In the genomic region with DNA sequence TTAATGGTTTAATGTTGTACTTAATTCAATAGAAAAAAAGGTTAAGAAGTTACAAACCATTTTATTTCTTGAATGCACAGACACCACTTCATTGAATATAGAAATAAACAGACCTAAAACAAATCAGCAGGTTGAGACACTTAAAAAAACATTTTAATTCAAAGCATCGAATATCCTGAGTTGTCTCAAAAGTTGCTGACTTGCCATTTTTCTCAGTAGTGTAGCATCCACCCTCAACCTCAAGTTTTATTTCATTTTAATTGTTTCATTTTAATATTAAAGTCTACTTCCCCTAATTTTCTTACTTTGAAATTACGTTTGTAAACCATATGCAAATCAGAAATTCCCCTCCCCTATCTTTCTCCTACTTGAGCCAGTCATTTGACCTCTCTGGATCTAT, we compare ENCODE assay signal across 18 cellular contexts. TPM values are rescaled to one million over a fixed set of nuclear protein-coding genes. Genes with fewer than 3 reads are reported as not detected.
DNase-seq lines count a peak whose midpoint lies in the region; ATAC-seq and TF ChIP-seq lines count a peak whose summit lies in the region.
"Had no signal": no experiment of that assay in that cellular context is flagged by ENCODE, and none has a peak within 500 bp of the region (broad histone marks: within the 10 kb centered on the region; RNA-seq: fewer than 3 reads in every experiment).

No MANE protein-coding gene starts in this region.

- H3K4me3 Mint-ChIP-seq in GM23338 (no peak overlapping the region), glutamatergic neuron (ENCODE audit: unreplicated experiment) (peak overlapping the region; percentile 13)
- H3K4me3 Mint-ChIP-seq in dendritic cell treated with granulocyte-macrophage colony-stimulating factor and Interleukin-4, amounts not matched to agents 40 ng/mL and 50 ng/mL, for 4 days = no peak overlapping the region
- H3K4me3 Mint-ChIP-seq: B cell; CD4-positive, CD25-positive, alpha-beta regulatory T cell; CD8-positive, alpha-beta T cell; H9; HFFc6 had no signal

- POLR2A ChIA-PET in IMR-90 (lab: Charles Lee; ENCODE audit: unreplicated experiment) = interaction anchor here (0.5 kb wide), 1 partner anchor 170 kb away, joined by 3 read pairs; no protein-coding TSS in a partner anchor

- H2AFZ ChIP-seq in GM23338 (peak overlapping the region; percentile 44; the same call in 1 of the 2 replicates), IMR-90 (replicated peaks; ENCODE audit: low read length, poor library complexity) (no peak overlapping the region)

- H3K4me1 ChIP-seq in GM23338 (ENCODE audit: insufficient read depth) = peaks cover 5% of the 10 kb centered on the region; the same call in 1 of the 2 replicates
- peaks cover 2% of the 10 kb centered on the region; the same call in 1 of the 2 replicates for H3K4me1 ChIP-seq in IMR-90 (ENCODE audit: control insufficient read depth, insufficient read depth, low read length)
- H3K4me1 ChIP-seq in upper lobe of left lung = peaks cover 0 to 4% (median 0%) of the 10 kb centered on the region in 4 donors

- peaks cover 3% of the 10 kb centered on the region; the same call in 2 of the 3 replicates for H3K9me3 Mint-ChIP-seq in GM23338
- H3K9me3 Mint-ChIP-seq in dendritic cell treated with granulocyte-macrophage colony-stimulating factor and Interleukin-4, amounts not matched to agents 40 ng/mL and 50 ng/mL, for 4 days = no peaks in the 10 kb centered on the region
- H3K9me3 Mint-ChIP-seq in glutamatergic neuron (ENCODE audit: unreplicated experiment) = peaks cover 3% of the 10 kb centered on the region
- H3K9me3 Mint-ChIP-seq: CD8-positive, alpha-beta T cell; H9; HFFc6 had no signal

- no peak overlapping the region for H4K5ac ChIP-seq in IMR-90 (ENCODE audit: low read depth, low read length)

- H4K8ac ChIP-seq in IMR-90 (ENCODE audit: low read depth in 2 of 2, low read length in 2 of 2) = no peak overlapping the region

- H3K27me3 Mint-ChIP-seq in GM23338 (ENCODE audit: insufficient read depth, low read depth, poor library complexity) (no peaks in the 10 kb centered on the region), glutamatergic neuron (ENCODE audit: unreplicated experiment) (no peaks in the 10 kb centered on the region)
- H3K27me3 Mint-ChIP-seq in dendritic cell treated with granulocyte-macrophage colony-stimulating factor and Interleukin-4, amounts not matched to agents 40 ng/mL and 50 ng/mL, for 4 days = peaks cover 6% of the 10 kb centered on the region
- H3K27me3 Mint-ChIP-seq: B cell had no signal

- intact Hi-C loops in IMR-90 (cut with micrococcal nuclease) = no loop called here
- intact Hi-C loops in dendritic cell treated with granulocyte-macrophage colony-stimulating factor and Interleukin-4, amounts not matched to agents 40 ng/mL and 50 ng/mL, for 4 days (cut with micrococcal nuclease) = no loop called here

- no peak overlapping the region for H2BK5ac ChIP-seq in IMR-90 (ENCODE audit: low read depth, low read length, poor library complexity, severe bottlenecking)

- no peak for TF ChIP-seq CTCF in GM23338 (conservative IDR thresholded peaks at IDR 0.05; ENCODE audit: low read depth in 2 of 2)
- no peak for TF ChIP-seq CTCF in IMR-90 (conservative IDR thresholded peaks at IDR 0.05; ENCODE audit: low read depth, low read length)
- TF ChIP-seq CTCF in glutamatergic neuron (IDR thresholded peaks at IDR 0.05; ENCODE audit: partially characterized antibody, unreplicated experiment) = no peak
- TF ChIP-seq CTCF in upper lobe of left lung (IDR thresholded peaks at IDR 0.05) = no peak

- H3F3A ChIP-seq in GM23338 (replicated peaks; ENCODE audit: low read depth) = no peaks in the 10 kb centered on the region

- H3K36me3 ChIP-seq in GM23338 (ENCODE audit: insufficient read depth) (no peaks in the 10 kb centered on the region), IMR-90 (ENCODE audit: control insufficient read depth, insufficient read depth, low read length) (no peaks in the 10 kb centered on the region), upper lobe of left lung (no peaks in the 10 kb centered on the region)
- H3K36me3 ChIP-seq: BLaER1 had no signal

- no peak for TF ChIP-seq POLR2A in IMR-90 (IDR thresholded peaks at IDR 0.05; ENCODE audit: low read depth, low read length)
- TF ChIP-seq POLR2A in upper lobe of left lung (IDR thresholded peaks at IDR 0.05) = no peak

- H4K91ac ChIP-seq in IMR-90 (ENCODE audit: insufficient read depth, low read depth, low read length) = no peak overlapping the region

- H3K79me2 ChIP-seq in GM23338 (replicated peaks; ENCODE audit: insufficient read depth) = no peaks in the 10 kb centered on the region

- dilution Hi-C loops in IMR-90 (cut with HindIII; ENCODE audit: low sequenced_read_pairs, unreplicated experiment) = no loop called here

- H3K27ac Mint-ChIP-seq in GM23338 = no peak overlapping the region
- H3K27ac Mint-ChIP-seq in dendritic cell treated with granulocyte-macrophage colony-stimulating factor and Interleukin-4, amounts not matched to agents 40 ng/mL and 50 ng/mL, for 4 days = peak overlapping the region; percentile 4
- peak overlapping the region; percentile 76 for H3K27ac Mint-ChIP-seq in glutamatergic neuron (ENCODE audit: unreplicated experiment)
- H3K27ac Mint-ChIP-seq: B cell; CD4-positive, CD25-positive, alpha-beta regulatory T cell; CD8-positive, alpha-beta T cell; HFFc6 had no signal

- no peak overlapping the region for H2AK5ac ChIP-seq in IMR-90 (ENCODE audit: low read depth, low read length)

- no peaks in the 10 kb centered on the region for H3K36me3 Mint-ChIP-seq in GM23338 (ENCODE audit: low read depth)
- H3K36me3 Mint-ChIP-seq in dendritic cell treated with granulocyte-macrophage colony-stimulating factor and Interleukin-4, amounts not matched to agents 40 ng/mL and 50 ng/mL, for 4 days (ENCODE audit: low read depth) = peaks cover under 1% of the 10 kb centered on the region
- no peaks in the 10 kb centered on the region for H3K36me3 Mint-ChIP-seq in glutamatergic neuron (ENCODE audit: unreplicated experiment)
- H3K36me3 Mint-ChIP-seq: CD4-positive, CD25-positive, alpha-beta regulatory T cell; CD8-positive, alpha-beta T cell had no signal

- H3K9me3 ChIP-seq in IMR-90 (ENCODE audit: control insufficient read depth, insufficient read depth, low read length) (no peaks in the 10 kb centered on the region), upper lobe of left lung (no peaks in the 10 kb centered on the region)
- H3K9me3 ChIP-seq: BLaER1, Caco-2 had no signal

- in situ Hi-C loops in IMR-90 (cut with MboI; ENCODE audit: low sequenced_read_pairs) = loop anchor here (25.0 kb wide), 1 partner anchor 434 kb away; no protein-coding TSS in a partner anchor

- DNase-seq in GM23338 (ENCODE audit: low spot score) (no peak), IMR-90 (no peak), glutamatergic neuron (no peak), upper lobe of left lung (no peak), NCI-H1092 treated with DMSO at 0.1 percent for 48 hours (lab: John Stamatoyannopoulos, UW) (no peak)
- DNase-seq: Caco-2; CD4-positive, CD25-positive, alpha-beta regulatory T cell; CD8-positive, alpha-beta T cell; DMS153; DND-41; H9; HFFc6 had no signal

- no peaks in the 10 kb centered on the region for H3K79me1 ChIP-seq in IMR-90 (ENCODE audit: low read depth in 1 of 2, low read length in 2 of 2)

- H3K9me1 ChIP-seq in IMR-90 (ENCODE audit: insufficient read depth, low read length) = no peaks in the 10 kb centered on the region

- no peak overlapping the region for H2BK15ac ChIP-seq in IMR-90 (ENCODE audit: low read depth, low read length)

- H4K20me1 ChIP-seq in GM23338 (replicated peaks; ENCODE audit: insufficient read depth) = no peaks in the 10 kb centered on the region
- no peaks in the 10 kb centered on the region for H4K20me1 ChIP-seq in IMR-90 (ENCODE audit: insufficient read depth, low read length)
- H4K20me1 ChIP-seq: BLaER1 had no signal

- H3K4me3 ChIP-seq in GM23338 (no peak overlapping the region), IMR-90 (ENCODE audit: insufficient read depth, low read depth, low read length) (no peak overlapping the region), upper lobe of left lung (no peak overlapping the region)
- H3K4me3 ChIP-seq: BLaER1 had no signal

- no peak overlapping the region for H2AK9ac ChIP-seq in IMR-90 (replicated peaks; ENCODE audit: low read depth, low read length, poor library complexity)

- no peak overlapping the region for H3K27ac ChIP-seq in GM23338 (ENCODE audit: low read depth)
- H3K27ac ChIP-seq in IMR-90 (ENCODE audit: insufficient read depth, low read length) = no peak overlapping the region
- H3K27ac ChIP-seq in upper lobe of left lung = no peak overlapping the region
- H3K27ac ChIP-seq: BLaER1, C4-2B had no signal

- peaks cover 9% of the 10 kb centered on the region for H3K4me1 Mint-ChIP-seq in GM23338
- H3K4me1 Mint-ChIP-seq in dendritic cell treated with granulocyte-macrophage colony-stimulating factor and Interleukin-4, amounts not matched to agents 40 ng/mL and 50 ng/mL, for 4 days (ENCODE audit: low read depth) = no peaks in the 10 kb centered on the region
- peaks cover 20% of the 10 kb centered on the region for H3K4me1 Mint-ChIP-seq in glutamatergic neuron (ENCODE audit: low read depth, unreplicated experiment)

- TF ChIP-seq EP300 in upper lobe of left lung (IDR thresholded peaks at IDR 0.05) = no peak

- BruUV-seq in IMR-90 (replicated peaks; lab: Mats Ljungman, UMichigan) = no TSS peak

- no peak overlapping the region for H3K56ac ChIP-seq in IMR-90 (ENCODE audit: extremely low read depth, insufficient read depth, low read length)

- no peak for ATAC-seq in GM23338
- no peak for ATAC-seq in IMR-90 (ENCODE audit: low read depth)
- ATAC-seq in upper lobe of left lung (ENCODE audit: low FRiP score in 2 of 2) = no peak
- no peak for ATAC-seq in GM21447 (IDR thresholded peaks at IDR 0.05; ENCODE audit: unreplicated experiment)
- no peak for ATAC-seq in GM21576 (IDR thresholded peaks at IDR 0.05; ENCODE audit: unreplicated experiment)
- ATAC-seq: CD8-positive, alpha-beta T cell had no signal

- H2BK120ac ChIP-seq in IMR-90 (ENCODE audit: low read depth, low read length) = no peak overlapping the region

- CTCF ChIA-PET in IMR-90 (lab: Yijun Ruan, JAX) = no interaction called here

- H3K4ac ChIP-seq in IMR-90 (ENCODE audit: low read depth, low read length) = no peak overlapping the region

- no CpG with 5 or more reads among the region's 2 CpGs for WGBS in IMR-90 (ENCODE audit: extremely low coverage in 2 of 2, insufficient read length in 1 of 2), 2 experiments
- WGBS in upper lobe of left lung, 2 donors = 73 to 78% methylated on average over 2 of the region's 2 CpGs

- no peak overlapping the region for H3K18ac ChIP-seq in IMR-90 (ENCODE audit: low read depth, low read length)

- H3K14ac ChIP-seq in IMR-90 (replicated peaks; ENCODE audit: low read depth, low read length) = no peak overlapping the region

- H3K23ac ChIP-seq in IMR-90 (ENCODE audit: low read depth, low read length) = no peak overlapping the region

- TF ChIP-seq RAD21 in IMR-90 (IDR thresholded peaks at IDR 0.05; ENCODE audit: low read length) = no peak

- H3K9ac ChIP-seq in IMR-90 (ENCODE audit: low read depth, low read length) = no peak overlapping the region
- H3K9ac ChIP-seq: BLaER1 had no signal

- H3K4me2 ChIP-seq in GM23338 (no peak overlapping the region), IMR-90 (ENCODE audit: low read depth, low read length) (no peak overlapping the region)
- H3K4me2 ChIP-seq: BLaER1 had no signal

- no peak overlapping the region for H2BK20ac ChIP-seq in IMR-90 (ENCODE audit: low read depth, low read length)

- H3K27me3 ChIP-seq in GM23338 (ENCODE audit: insufficient read depth) (no peaks in the 10 kb centered on the region), IMR-90 (ENCODE audit: control insufficient read depth, insufficient read depth, low read length) (no peaks in the 10 kb centered on the region), upper lobe of left lung (no peaks in the 10 kb centered on the region)
- H3K27me3 ChIP-seq: BLaER1 had no signal

- H3K9me2 ChIP-seq in GM23338 (ENCODE audit: insufficient read depth) = no peaks in the 10 kb centered on the region

RNA-seq across cellular contexts. Expression of a gene that starts 5.8 kb away (rescaled TPM):
- total RNA-seq in GM23338 (2014; rRNA removed; shearing (Covaris generic)) = 45.8 and 47.1 TPM in 2 replicates
- polyA plus RNA-seq in GM23338 (2016; fragmentation: Nextera tagmentation; extraction: Ambion mirVana) = 11.8 and 13.0 TPM in 2 replicates
- 51.1 and 67.2 TPM in 2 replicates for total RNA-seq in IMR-90 (2012; rRNA removed)
- 7.1 and 9.7 TPM in 2 replicates for polyA plus RNA-seq in IMR-90 (2012; rRNA removed)
- 1.5 and 3.2 TPM in 2 replicates for polyA plus RNA-seq in IMR-90 (2012; cell fraction: cytosol; rRNA removed)
- 2.9 and 17.1 TPM in 2 replicates for polyA plus RNA-seq in IMR-90 (2012; cell fraction: nucleus; rRNA removed; ENCODE audit: low replicate concordance)
- total RNA-seq in glutamatergic neuron (ENCODE audit: unreplicated experiment) = 130 TPM
- 100 to 1,000 TPM in 2 of 6 donors, 10 to 100 TPM in 4; 52.7 to 109 (median 71.3) TPM for total RNA-seq in upper lobe of left lung
